Comparison of ENCODE assay signal across 13 cellular contexts in the genomic region with DNA sequence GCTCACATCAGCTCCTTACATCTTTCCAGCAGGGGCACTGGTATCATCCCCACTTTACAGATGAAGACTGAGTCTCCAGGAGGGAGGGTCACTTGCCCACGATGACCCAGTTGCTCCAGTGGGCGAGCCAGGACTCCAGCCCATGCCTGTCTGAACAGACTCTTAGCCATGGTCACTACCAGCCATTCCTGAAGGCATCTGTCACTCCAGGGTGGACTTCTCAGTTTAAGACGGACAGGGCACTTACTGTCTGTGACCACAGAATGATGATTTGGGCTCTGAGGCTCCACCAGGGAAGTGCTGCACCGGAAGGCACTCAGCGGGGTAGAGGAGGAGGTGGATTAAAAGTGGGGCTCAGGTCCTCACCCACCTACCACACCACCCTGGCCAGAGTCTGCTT.
"Had no signal": no experiment of that assay in that cellular context is flagged by ENCODE, and none has a peak within 500 bp of the region (broad histone marks: within the 10 kb centered on the region; RNA-seq: fewer than 3 reads in every experiment).

No MANE protein-coding gene starts in this region.

- H3K79me2 ChIP-seq: parathyroid adenoma had no signal

- ATAC-seq: SK-N-SH treated with all-trans-retinoic acid at 6 μM for 48 hours had no signal

- H3K36me3 Mint-ChIP-seq: activated naive CD4-positive, alpha-beta T cell treated with anti-CD3 and anti-CD28 coated beads, Interleukin-2, amount 10 ng/mL, durations not matched to agents 7 days and 5 days; brain had no signal

- H3K4me3 Mint-ChIP-seq: activated B cell treated with CpG ODN at 0.5 μM for 24 hours; activated CD4-positive, alpha-beta T cell treated with anti-CD3 and anti-CD28 coated beads, Interleukin-2, amount 10 ng/mL, durations not matched to agents 24 days and 14 days; activated naive CD4-positive, alpha-beta T cell treated with anti-CD3 and anti-CD28 coated beads, Interleukin-2, amount 10 ng/mL, durations not matched to agents 7 days and 5 days; brain; dendritic cell treated with granulocyte-macrophage colony-stimulating factor and Interleukin-4, amounts not matched to agents 40 ng/mL and 50 ng/mL, for 4 days; endodermal cell; neural crest cell; T-helper 1 cell treated with Interleukin-12 subunit alpha and Interleukin-12 subunit beta and Interleukin-4 antibody, amounts not matched to agents 30 μg/mL and 1 μg/mL, for 36 hours had no signal

- H3K27ac Mint-ChIP-seq: activated B cell treated with CpG ODN at 0.5 μM for 24 hours; activated CD4-positive, alpha-beta T cell treated with anti-CD3 and anti-CD28 coated beads, Interleukin-2, amount 10 ng/mL, durations not matched to agents 24 days and 14 days; activated naive CD4-positive, alpha-beta T cell treated with anti-CD3 and anti-CD28 coated beads, Interleukin-2, amount 10 ng/mL, durations not matched to agents 7 days and 5 days; activated T-helper 2 cell treated with anti-CD3 and anti-CD28 coated beads, Interferon-gamma antibody, Interleukin-2, Interleukin-4, amounts not matched to agents 10 μg/mL and 5 μg/mL and 100 μg/mL, durations not matched to agents 14 hours and 24 hours and 36 hours; brain; dendritic cell treated with granulocyte-macrophage colony-stimulating factor and Interleukin-4, amounts not matched to agents 40 ng/mL and 50 ng/mL, for 4 days; endodermal cell; T-helper 1 cell treated with Interleukin-12 subunit alpha and Interleukin-12 subunit beta and Interleukin-4 antibody, amounts not matched to agents 30 μg/mL and 1 μg/mL, for 36 hours had no signal

- DNase-seq: activated B cell treated with CpG ODN at 0.5 μM for 24 hours; activated CD4-positive, alpha-beta T cell treated with anti-CD3 and anti-CD28 coated beads, Interleukin-2, amount 10 ng/mL, durations not matched to agents 24 days and 14 days; activated naive CD4-positive, alpha-beta T cell treated with anti-CD3 and anti-CD28 coated beads, Interleukin-2, amount 10 ng/mL, durations not matched to agents 7 days and 5 days; activated T-cell treated with anti-CD3 and anti-CD28 coated beads for 4 hours; endodermal cell; stimulated activated naive CD4-positive, alpha-beta T cell had no signal

- H3K4me1 Mint-ChIP-seq: activated B cell treated with CpG ODN at 0.5 μM for 24 hours, neural crest cell had no signal

- H3K9me3 Mint-ChIP-seq: activated B cell treated with CpG ODN at 0.5 μM for 24 hours; activated CD4-positive, alpha-beta T cell treated with anti-CD3 and anti-CD28 coated beads, Interleukin-2, amount 10 ng/mL, durations not matched to agents 24 days and 14 days; activated naive CD4-positive, alpha-beta T cell treated with anti-CD3 and anti-CD28 coated beads, Interleukin-2, amount 10 ng/mL, durations not matched to agents 7 days and 5 days; activated T-helper 2 cell treated with anti-CD3 and anti-CD28 coated beads, Interferon-gamma antibody, Interleukin-2, Interleukin-4, amounts not matched to agents 10 μg/mL and 5 μg/mL and 100 μg/mL, durations not matched to agents 14 hours and 24 hours and 36 hours; dendritic cell treated with granulocyte-macrophage colony-stimulating factor and Interleukin-4, amounts not matched to agents 40 ng/mL and 50 ng/mL, for 4 days; neural crest cell; T-helper 1 cell treated with Interleukin-12 subunit alpha and Interleukin-12 subunit beta and Interleukin-4 antibody, amounts not matched to agents 30 μg/mL and 1 μg/mL, for 36 hours had no signal

- H3K9ac ChIP-seq: parathyroid adenoma had no signal

- H3K27ac ChIP-seq: parathyroid adenoma had no signal

- H2AFZ ChIP-seq: parathyroid adenoma had no signal
